Comparison of ENCODE assay signal across 9 cellular contexts in genomic region chr6:154258064-154258757, GRCh38.
DNase-seq lines count a peak whose midpoint lies in the region; ATAC-seq and TF ChIP-seq lines count a peak whose summit lies in the region.
"Had no signal": no experiment of that assay in that cellular context is flagged by ENCODE, and none has a peak within 500 bp of the region (broad histone marks: within the 10 kb centered on the region; RNA-seq: fewer than 3 reads in every experiment).

No MANE protein-coding gene starts in this region.

- intact Hi-C loops in A673 (cut with micrococcal nuclease; ENCODE audit: unreplicated experiment) (no loop called here), right cardiac atrium (cut with DNase I) (no loop called here)

- H3K27ac ChIP-seq in A673 (ENCODE audit: low read depth, low read length, poor library complexity, severe bottlenecking) = no peak overlapping the region
- no peak overlapping the region for H3K27ac ChIP-seq in right cardiac atrium (ENCODE audit: low read length)

- BruUV-seq in A673 (replicated peaks; lab: Mats Ljungman, UMichigan) = no TSS peak

- H3K4me1 ChIP-seq in A673 (ENCODE audit: insufficient read depth, low read length, poor library complexity, severe bottlenecking) = no peaks in the 10 kb centered on the region
- peaks cover 2% of the 10 kb centered on the region for H3K4me1 ChIP-seq in right cardiac atrium (ENCODE audit: control insufficient read depth, insufficient read depth, low read length)

- CTCF ChIA-PET in A673 (lab: Charles Lee) = no interaction called here

- H3K4me3 ChIP-seq in A673 (ENCODE audit: low read depth, low read length, poor library complexity, severe bottlenecking) (no peak overlapping the region), right cardiac atrium (ENCODE audit: low read length) (no peak overlapping the region)

- H3K27me3 ChIP-seq in A673 (replicated peaks; ENCODE audit: insufficient read depth, low read depth, low read length, poor library complexity) (no peaks in the 10 kb centered on the region), right cardiac atrium (ENCODE audit: control insufficient read depth, insufficient read depth) (no peaks in the 10 kb centered on the region)

- POLR2A ChIA-PET in A673 (lab: Charles Lee; ENCODE audit: low non-redundant PET) = no interaction called here

- TF ChIP-seq CTCF in A673 (conservative IDR thresholded peaks at IDR 0.05; ENCODE audit: low read depth, low read length) = no peak

- peak; percentile 7 for DNase-seq in midbrain (lab: John Stamatoyannopoulos, UW)
- no peak for DNase-seq in A172 (ENCODE audit: low spot score)
- DNase-seq in A673 (ENCODE audit: low spot score) = no peak
- DNase-seq in right cardiac atrium = no peak
- no peak for DNase-seq in activated T-cell treated with anti-CD3 and anti-CD28 coated beads for 4 hours
- DNase-seq: PC-3 had no signal

- WGBS in right cardiac atrium = 88% methylated on average over 4 of the region's 4 CpGs

- no peaks in the 10 kb centered on the region for H3K36me3 ChIP-seq in A673 (ENCODE audit: insufficient read depth, low read length, poor library complexity, severe bottlenecking)

- H3K9me3 ChIP-seq in A673 (ENCODE audit: low read depth, low read length, poor library complexity, severe bottlenecking) (peaks cover 7% of the 10 kb centered on the region), right cardiac atrium (ENCODE audit: control insufficient read depth, low read length) (no peaks in the 10 kb centered on the region)

- peak; percentile 87 for ATAC-seq in GM18861 (IDR thresholded peaks at IDR 0.05; ENCODE audit: unreplicated experiment)
- peak; percentile 70 for ATAC-seq in GM21786 (IDR thresholded peaks at IDR 0.05; ENCODE audit: unreplicated experiment)
- ATAC-seq in HG03565 (IDR thresholded peaks at IDR 0.05; ENCODE audit: unreplicated experiment) = peak; percentile 77
- no peak for ATAC-seq in right cardiac atrium
- ATAC-seq: PC-3 had no signal

Comparison
In these comparisons a context has a peak if more than half of its experiments do, and no peak if none do; other contexts are left out.
1. ATAC-seq: peak in GM18861 (single experiment), GM21786 (single experiment) and HG03565 (single experiment); none in right cardiac atrium (0 of 2).